22 cellular contexts compared by ENCODE assay signal in genomic region chr9:123796073-123796472, GRCh38.
DNase-seq lines count a peak whose midpoint lies in the region; ATAC-seq, FAIRE-seq and TF ChIP-seq lines count a peak whose summit lies in the region.
"Had no signal": no experiment of that assay in that cellular context is flagged by ENCODE, and none has a peak within 500 bp of the region (broad histone marks: within the 10 kb centered on the region; RNA-seq: fewer than 3 reads in every experiment).

No MANE protein-coding gene starts in this region.

- H3K4me3 Mint-ChIP-seq in activated CD8-positive, alpha-beta T cell treated with anti-CD3 and anti-CD28 coated beads for 36 hours, result no peak overlapping the region
- no peak overlapping the region for H3K4me3 Mint-ChIP-seq in activated CD8-positive, alpha-beta T cell treated with anti-CD3 and anti-CD28 coated beads, Interleukin-2, amount 10 ng/mL, durations not matched to agents 7 days and 5 days
- no peak overlapping the region for H3K4me3 Mint-ChIP-seq in activated T-helper 17 cell treated with anti-CD3 and anti-CD28 coated beads, Interleukin-2, amount 50 U/mL, for 72 hours
- H3K4me3 Mint-ChIP-seq in stimulated activated naive B cell treated with anti-CD40 and anti-IgM and Interleukin-4, amounts not matched to agents 10 μg/mL and 1 μg/mL and 100 μg/mL, for 72 hours, result no peak overlapping the region
- H3K4me3 Mint-ChIP-seq in natural killer cell treated with Interleukin-12 subunit alpha and Interleukin-12 subunit beta and Interleukin-15 and Interleukin-18, amount 100 ng/mL, for 72 hours, result no peak overlapping the region
- H3K4me3 Mint-ChIP-seq: CD8-positive, alpha-beta memory T cell; H9 had no signal

- peak; percentile 64 for ATAC-seq in activated CD8-positive, alpha-beta T cell treated with anti-CD3 and anti-CD28 coated beads for 36 hours
- ATAC-seq in activated CD8-positive, alpha-beta T cell treated with anti-CD3 and anti-CD28 coated beads, Interleukin-2, amount 10 ng/mL, durations not matched to agents 7 days and 5 days, result no peak
- peak; percentile 21 for ATAC-seq in activated T-helper 17 cell treated with anti-CD3 and anti-CD28 coated beads, Interleukin-2, amount 50 U/mL, for 72 hours (replicated peaks)
- peak; percentile 43 to 45 for ATAC-seq in stimulated activated naive B cell treated with anti-CD40 and anti-IgM and Interleukin-4, amounts not matched to agents 10 μg/mL and 1 μg/mL and 100 μg/mL, for 72 hours (replicated peaks)
- no peak for ATAC-seq in natural killer cell treated with Interleukin-12 subunit alpha and Interleukin-12 subunit beta and Interleukin-15 and Interleukin-18, amount 100 ng/mL, for 72 hours
- ATAC-seq: PC-3 had no signal

- H3K9me2 ChIP-seq in MM.1S (replicated peaks; ENCODE audit: insufficient read depth, low read length), result no peaks in the 10 kb centered on the region

- no peaks in the 10 kb centered on the region for H3K9me3 Mint-ChIP-seq in activated CD8-positive, alpha-beta T cell treated with anti-CD3 and anti-CD28 coated beads for 36 hours
- no peaks in the 10 kb centered on the region for H3K9me3 Mint-ChIP-seq in activated CD8-positive, alpha-beta T cell treated with anti-CD3 and anti-CD28 coated beads, Interleukin-2, amount 10 ng/mL, durations not matched to agents 7 days and 5 days (ENCODE audit: insufficient read depth)
- H3K9me3 Mint-ChIP-seq in activated T-helper 17 cell treated with anti-CD3 and anti-CD28 coated beads, Interleukin-2, amount 50 U/mL, for 72 hours, result no peaks in the 10 kb centered on the region
- H3K9me3 Mint-ChIP-seq in stimulated activated naive B cell treated with anti-CD40 and anti-IgM and Interleukin-4, amounts not matched to agents 10 μg/mL and 1 μg/mL and 100 μg/mL, for 72 hours, result peaks cover 0 to 3% of the 10 kb centered on the region in 2 donors
- no peaks in the 10 kb centered on the region for H3K9me3 Mint-ChIP-seq in natural killer cell treated with Interleukin-12 subunit alpha and Interleukin-12 subunit beta and Interleukin-15 and Interleukin-18, amount 100 ng/mL, for 72 hours
- H3K9me3 Mint-ChIP-seq: CD8-positive, alpha-beta memory T cell; H9 had no signal

- no peak overlapping the region for H3K27ac ChIP-seq in MM.1S (ENCODE audit: low read length)
- H3K27ac ChIP-seq: C4-2B, GM23248 had no signal

- H4K20me1 ChIP-seq in MM.1S (ENCODE audit: insufficient read depth, low read length), result no peaks in the 10 kb centered on the region

- H3K9me3 ChIP-seq in MM.1S (replicated peaks; ENCODE audit: insufficient read depth, low read length), result no peaks in the 10 kb centered on the region

- H3K79me2 ChIP-seq in MM.1S (ENCODE audit: low read length), result no peaks in the 10 kb centered on the region

- TF ChIP-seq POLR2A in GM12891 (IDR thresholded peaks at IDR 0.05; ENCODE audit: low read depth, low read length), result no peak

- CTCF ChIA-PET in activated CD8-positive, alpha-beta T cell treated with anti-CD3 and anti-CD28 coated beads for 36 hours (lab: Charles Lee), result no interaction called here
- CTCF ChIA-PET in activated CD8-positive, alpha-beta T cell treated with anti-CD3 and anti-CD28 coated beads, Interleukin-2, amount 10 ng/mL, durations not matched to agents 7 days and 5 days (lab: Charles Lee), result no interaction called here

- FAIRE-seq in GM12891 (lab: Jason Lieb, UNC), result peak; percentile 71
- FAIRE-seq: G401.6 had no signal

- H3K4me1 Mint-ChIP-seq in activated CD8-positive, alpha-beta T cell treated with anti-CD3 and anti-CD28 coated beads for 36 hours (ENCODE audit: low read depth), result peaks cover 17% of the 10 kb centered on the region
- H3K4me1 Mint-ChIP-seq in activated CD8-positive, alpha-beta T cell treated with anti-CD3 and anti-CD28 coated beads, Interleukin-2, amount 10 ng/mL, durations not matched to agents 7 days and 5 days (ENCODE audit: low read depth), result peaks cover 13% of the 10 kb centered on the region
- peaks cover 9% of the 10 kb centered on the region for H3K4me1 Mint-ChIP-seq in activated T-helper 17 cell treated with anti-CD3 and anti-CD28 coated beads, Interleukin-2, amount 50 U/mL, for 72 hours
- H3K4me1 Mint-ChIP-seq in stimulated activated naive B cell treated with anti-CD40 and anti-IgM and Interleukin-4, amounts not matched to agents 10 μg/mL and 1 μg/mL and 100 μg/mL, for 72 hours, result peaks cover 7 to 14% of the 10 kb centered on the region in 2 donors
- peaks cover 15 to 18% of the 10 kb centered on the region in 2 donors for H3K4me1 Mint-ChIP-seq in natural killer cell treated with Interleukin-12 subunit alpha and Interleukin-12 subunit beta and Interleukin-15 and Interleukin-18, amount 100 ng/mL, for 72 hours (ENCODE audit: low read depth in 2 of 2)

- H3K27ac Mint-ChIP-seq in activated CD8-positive, alpha-beta T cell treated with anti-CD3 and anti-CD28 coated beads for 36 hours, result no peak overlapping the region
- H3K27ac Mint-ChIP-seq in activated CD8-positive, alpha-beta T cell treated with anti-CD3 and anti-CD28 coated beads, Interleukin-2, amount 10 ng/mL, durations not matched to agents 7 days and 5 days, result no peak overlapping the region
- H3K27ac Mint-ChIP-seq in activated T-helper 17 cell treated with anti-CD3 and anti-CD28 coated beads, Interleukin-2, amount 50 U/mL, for 72 hours, result no peak overlapping the region
- no peak overlapping the region for H3K27ac Mint-ChIP-seq in stimulated activated naive B cell treated with anti-CD40 and anti-IgM and Interleukin-4, amounts not matched to agents 10 μg/mL and 1 μg/mL and 100 μg/mL, for 72 hours
- no peak overlapping the region for H3K27ac Mint-ChIP-seq in natural killer cell treated with Interleukin-12 subunit alpha and Interleukin-12 subunit beta and Interleukin-15 and Interleukin-18, amount 100 ng/mL, for 72 hours
- H3K27ac Mint-ChIP-seq: CD8-positive, alpha-beta memory T cell; H9 had no signal

- H3F3A ChIP-seq in MM.1S (ENCODE audit: insufficient read depth, low read length), result no peaks in the 10 kb centered on the region

- no peak overlapping the region for H3K9ac ChIP-seq in MM.1S (ENCODE audit: low read length)
- H3K9ac ChIP-seq: GM23248 had no signal

- H3K4me3 ChIP-seq in MM.1S (ENCODE audit: low read length), result no peak overlapping the region
- H3K4me3 ChIP-seq: GM23248 had no signal

- no peaks in the 10 kb centered on the region for H3K4me1 ChIP-seq in MM.1S (ENCODE audit: low read length)

- no peaks in the 10 kb centered on the region for H3K27me3 Mint-ChIP-seq in activated CD8-positive, alpha-beta T cell treated with anti-CD3 and anti-CD28 coated beads for 36 hours
- H3K27me3 Mint-ChIP-seq in activated CD8-positive, alpha-beta T cell treated with anti-CD3 and anti-CD28 coated beads, Interleukin-2, amount 10 ng/mL, durations not matched to agents 7 days and 5 days (ENCODE audit: low read depth), result peaks cover 2% of the 10 kb centered on the region
- no peaks in the 10 kb centered on the region for H3K27me3 Mint-ChIP-seq in activated T-helper 17 cell treated with anti-CD3 and anti-CD28 coated beads, Interleukin-2, amount 50 U/mL, for 72 hours
- no peaks in the 10 kb centered on the region for H3K27me3 Mint-ChIP-seq in stimulated activated naive B cell treated with anti-CD40 and anti-IgM and Interleukin-4, amounts not matched to agents 10 μg/mL and 1 μg/mL and 100 μg/mL, for 72 hours
- H3K27me3 Mint-ChIP-seq in natural killer cell treated with Interleukin-12 subunit alpha and Interleukin-12 subunit beta and Interleukin-15 and Interleukin-18, amount 100 ng/mL, for 72 hours, result no peaks in the 10 kb centered on the region
- H3K27me3 Mint-ChIP-seq: CD8-positive, alpha-beta memory T cell had no signal

- no peaks in the 10 kb centered on the region for H3K27me3 ChIP-seq in MM.1S (replicated peaks; ENCODE audit: insufficient read depth, low read length)

- intact Hi-C loops in activated CD8-positive, alpha-beta T cell treated with anti-CD3 and anti-CD28 coated beads for 36 hours (cut with micrococcal nuclease), result no loop called here

- no peak overlapping the region for H3K4me2 ChIP-seq in MM.1S (ENCODE audit: low read depth, low read length)

- no peaks in the 10 kb centered on the region for H3K36me3 ChIP-seq in MM.1S (replicated peaks; ENCODE audit: insufficient read depth, low read length)

- no peak for TF ChIP-seq CTCF in activated CD8-positive, alpha-beta T cell treated with anti-CD3 and anti-CD28 coated beads for 36 hours (IDR thresholded peaks at IDR 0.05)
- no peak for TF ChIP-seq CTCF in MM.1S (IDR thresholded peaks at IDR 0.05; ENCODE audit: low read length)

- H2AFZ ChIP-seq in MM.1S (ENCODE audit: low read length), result no peak overlapping the region
- H2AFZ ChIP-seq: GM23248 had no signal

- POLR2A ChIA-PET in activated CD8-positive, alpha-beta T cell treated with anti-CD3 and anti-CD28 coated beads for 36 hours (lab: Charles Lee), result no interaction called here
- POLR2A ChIA-PET in activated CD8-positive, alpha-beta T cell treated with anti-CD3 and anti-CD28 coated beads, Interleukin-2, amount 10 ng/mL, durations not matched to agents 7 days and 5 days (lab: Charles Lee), result no interaction called here

- peak; percentile 45 for DNase-seq in activated CD8-positive, alpha-beta T cell treated with anti-CD3 and anti-CD28 coated beads for 36 hours
- no peak for DNase-seq in activated CD8-positive, alpha-beta T cell treated with anti-CD3 and anti-CD28 coated beads, Interleukin-2, amount 10 ng/mL, durations not matched to agents 7 days and 5 days
- DNase-seq in GM12891 (ENCODE audit: insufficient read length, low spot score) (no peak), MM.1S (no peak), HPDE6-E6E7 (ENCODE audit: extremely low spot score) (no peak)
- DNase-seq in stimulated activated naive B cell treated with anti-CD40 and anti-IgM and Interleukin-4, amounts not matched to agents 10 μg/mL and 1 μg/mL and 100 μg/mL, for 72 hours, result no peak
- no peak for DNase-seq in natural killer cell treated with Interleukin-12 subunit alpha and Interleukin-12 subunit beta and Interleukin-15 and Interleukin-18, amount 100 ng/mL, for 72 hours (ENCODE audit: low spot score)
- DNase-seq: 8988T; Calu3; CD8-positive, alpha-beta memory T cell; H9; NCI-H1048; NCI-H1417 treated with DMSO at 0.1 percent for 48 hours; NCI-H187; NCI-H446; NCI-H526; PC-3; Right ventricle myocardium superior had no signal

- no peaks in the 10 kb centered on the region for H3K36me3 Mint-ChIP-seq in activated CD8-positive, alpha-beta T cell treated with anti-CD3 and anti-CD28 coated beads for 36 hours (ENCODE audit: low read depth)
- no peaks in the 10 kb centered on the region for H3K36me3 Mint-ChIP-seq in activated CD8-positive, alpha-beta T cell treated with anti-CD3 and anti-CD28 coated beads, Interleukin-2, amount 10 ng/mL, durations not matched to agents 7 days and 5 days (ENCODE audit: low read depth)
- peaks cover 11% of the 10 kb centered on the region for H3K36me3 Mint-ChIP-seq in activated T-helper 17 cell treated with anti-CD3 and anti-CD28 coated beads, Interleukin-2, amount 50 U/mL, for 72 hours (ENCODE audit: low read depth)
- peaks cover 5 to 11% of the 10 kb centered on the region in 2 donors for H3K36me3 Mint-ChIP-seq in stimulated activated naive B cell treated with anti-CD40 and anti-IgM and Interleukin-4, amounts not matched to agents 10 μg/mL and 1 μg/mL and 100 μg/mL, for 72 hours
- H3K36me3 Mint-ChIP-seq in natural killer cell treated with Interleukin-12 subunit alpha and Interleukin-12 subunit beta and Interleukin-15 and Interleukin-18, amount 100 ng/mL, for 72 hours, result peaks cover 6% of the 10 kb centered on the region

TF ChIP-seq in GM12891, 5 proteins besides CTCF, POLR2A, EP300 and RAD21 (continues in another document):
- no peak for TF ChIP-seq TAF1 (IDR thresholded peaks at IDR 0.05; ENCODE audit: low read depth, low read length)

Comparison
In these comparisons a context has a peak if more than half of its experiments do, and no peak if none do; other contexts are left out.
1. ATAC-seq: peak in activated CD8-positive, alpha-beta T cell treated with anti-CD3 and anti-CD28 coated beads for 36 hours (single experiment), activated T-helper 17 cell treated with anti-CD3 and anti-CD28 coated beads, Interleukin-2, amount 50 U/mL, for 72 hours (single experiment) and stimulated activated naive B cell treated with anti-CD40 and anti-IgM and Interleukin-4, amounts not matched to agents 10 μg/mL and 1 μg/mL and 100 μg/mL, for 72 hours (2 of 2); none in activated CD8-positive, alpha-beta T cell treated with anti-CD3 and anti-CD28 coated beads, Interleukin-2, amount 10 ng/mL, durations not matched to agents 7 days and 5 days (single experiment) and natural killer cell treated with Interleukin-12 subunit alpha and Interleukin-12 subunit beta and Interleukin-15 and Interleukin-18, amount 100 ng/mL, for 72 hours (0 of 2).